Comparison of ENCODE assay signal across 17 cellular contexts in the genomic region with DNA sequence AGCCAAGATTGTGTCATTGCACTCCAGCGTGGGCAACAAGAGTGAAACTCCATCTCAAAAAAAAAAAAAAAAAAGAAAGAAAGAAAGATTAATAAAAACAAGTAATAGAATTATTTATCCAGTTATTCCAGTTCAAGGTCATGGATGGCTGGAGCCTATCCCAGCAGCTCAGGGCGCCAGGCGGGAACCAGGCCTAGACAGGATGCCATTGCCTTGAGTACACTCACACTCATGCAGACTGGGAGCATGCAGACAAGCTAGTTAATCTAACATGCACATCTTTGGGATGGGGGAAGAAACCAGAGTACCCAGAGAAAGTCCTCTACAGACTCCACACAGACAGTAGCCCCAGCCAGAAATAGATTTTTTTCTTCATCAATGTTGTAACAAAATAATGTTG. TPM values are rescaled to one million over a fixed set of nuclear protein-coding genes. Genes with fewer than 3 reads are reported as not detected.
DNase-seq lines count a peak whose midpoint lies in the region; ATAC-seq lines count a peak whose summit lies in the region.
"Had no signal": no experiment of that assay in that cellular context is flagged by ENCODE, and none has a peak within 500 bp of the region (broad histone marks: within the 10 kb centered on the region; RNA-seq: fewer than 3 reads in every experiment).

No MANE protein-coding gene starts in this region.

- 82 to 84% methylated on average over 3 of the region's 3 CpGs for WGBS in GM23248 (ENCODE audit: low coverage in 1 of 2, low lambda C conversion rate in 2 of 2, missing lambda C conversion rate in 2 of 2), 2 experiments
- 52% methylated on average over 3 of the region's 3 CpGs for WGBS in right cardiac atrium

- H3F3A ChIP-seq in GM23248 (ENCODE audit: insufficient read depth) = no peaks in the 10 kb centered on the region

- ATAC-seq in right cardiac atrium (no peak), GM19395 (IDR thresholded peaks at IDR 0.05; ENCODE audit: unreplicated experiment) (no peak)
- ATAC-seq: activated T-helper 17 cell treated with anti-CD3 and anti-CD28 coated beads, Interleukin-2, amount 50 U/mL, for 72 hours; HCT116; left colon had no signal

- H3K9me2 ChIP-seq in GM23248 (ENCODE audit: insufficient read depth) = no peaks in the 10 kb centered on the region

- no peak overlapping the region for H3K4me2 ChIP-seq in GM23248 (ENCODE audit: unreplicated experiment)

- intact Hi-C loops in right cardiac atrium (cut with DNase I) = loop anchor here in 3 of 4 donors (5.0 to 10.0 kb wide), 2 partner anchors 34 to 47 kb away; a partner anchor contains a TSS

- peaks cover 9% of the 10 kb centered on the region for H3K4me1 ChIP-seq in GM23248 (ENCODE audit: insufficient read depth)
- H3K4me1 ChIP-seq in right cardiac atrium (ENCODE audit: control insufficient read depth, insufficient read depth, low read length) = peaks cover 27% of the 10 kb centered on the region
- H3K4me1 ChIP-seq in stomach smooth muscle (ENCODE audit: control insufficient read depth, insufficient read depth, low read length) = peaks cover 56% of the 10 kb centered on the region

- H3K36me3 ChIP-seq in GM23248 (ENCODE audit: low read depth) (no peaks in the 10 kb centered on the region), stomach smooth muscle (ENCODE audit: control insufficient read depth in 2 of 2, insufficient read depth in 2 of 2, low read length in 2 of 2) (no peaks in the 10 kb centered on the region)

- no peak overlapping the region for H3K27ac ChIP-seq in GM23248
- no peak overlapping the region for H3K27ac ChIP-seq in right cardiac atrium (ENCODE audit: low read length)
- peak overlapping the region; percentile 98 for H3K27ac ChIP-seq in stomach smooth muscle (ENCODE audit: low read length)

- H3K4me3 ChIP-seq in GM23248 (no peak overlapping the region), right cardiac atrium (ENCODE audit: low read length) (no peak overlapping the region), stomach smooth muscle (ENCODE audit: low read length in 2 of 2) (no peak overlapping the region)

- in situ Hi-C loops in GM23248 (cut with MboI) = no loop called here

- H3K9me3 ChIP-seq in GM23248 (ENCODE audit: low read depth) (no peaks in the 10 kb centered on the region), right cardiac atrium (ENCODE audit: control insufficient read depth, low read length) (no peaks in the 10 kb centered on the region), stomach smooth muscle (ENCODE audit: control insufficient read depth in 2 of 2, low read length in 2 of 2) (no peaks in the 10 kb centered on the region)

- H3K27me3 ChIP-seq in GM23248 (replicated peaks; ENCODE audit: insufficient read depth) = no peaks in the 10 kb centered on the region
- H3K27me3 ChIP-seq in right cardiac atrium (ENCODE audit: control insufficient read depth, insufficient read depth) = no peaks in the 10 kb centered on the region
- H3K27me3 ChIP-seq in stomach smooth muscle (ENCODE audit: control insufficient read depth in 1 of 2, insufficient read depth in 2 of 2, low read length in 2 of 2) = no peaks in the 10 kb centered on the region

- H3K9ac ChIP-seq in GM23248 (no peak overlapping the region), stomach smooth muscle (ENCODE audit: low read length in 2 of 2) (no peak overlapping the region)

- DNase-seq in GM23248 (peak; percentile 73), amniotic epithelial cell (ENCODE audit: low read depth) (peak; percentile 75), right cardiac atrium (peak in 2 of 3 donors; percentile 75 to 77), SIG-M5 treated with dmso at 0.1 percent for 504 hours (lab: John Stamatoyannopoulos, UW; ENCODE audit: unreplicated experiment) (no peak), COR-L47 (lab: John Stamatoyannopoulos, UW) (no peak), occipital lobe (lab: John Stamatoyannopoulos, UW) (no peak)
- DNase-seq: activated CD4-positive, alpha-beta T cell treated with anti-CD3 and anti-CD28 coated beads, Interleukin-2, amount 10 ng/mL, durations not matched to agents 24 days and 14 days; CD8-positive, alpha-beta memory T cell; left colon; NCI-H187; NK-92 treated with Interleukin-12 subunit alpha and Interleukin-12 subunit beta, amount 100 ng/mL, for 24 hours; stimulated activated CD8-positive, alpha-beta memory T cell treated with anti-CD3 and anti-CD28 coated beads, Interleukin-4, amount 100 ng/mL, for 48 hours had no signal

- H2AFZ ChIP-seq in GM23248 = no peak overlapping the region

- no peaks in the 10 kb centered on the region for H4K20me1 ChIP-seq in GM23248 (ENCODE audit: insufficient read depth)

- H3K79me2 ChIP-seq in GM23248 (ENCODE audit: insufficient read depth) = no peaks in the 10 kb centered on the region

RNA-seq across cellular contexts. Expression of a gene that starts 17.9 kb away (rescaled TPM):
- 3.9 and 38.2 TPM in 2 replicates for total RNA-seq in GM23248 (2014; rRNA removed; shearing (Covaris generic))
- polyA plus RNA-seq in GM23248 (2016; fragmentation: Nextera tagmentation; extraction: Ambion mirVana) (2.5 and 3.3 TPM in 2 replicates), right cardiac atrium (2.1 TPM)
- total RNA-seq in right cardiac atrium (1 to 10 TPM; 3.8 to 4.4 (median 4.1) TPM), occipital lobe (9.2 TPM)

RNA-seq across cellular contexts. Expression of a gene that starts 20.5 kb away (rescaled TPM):
- not detected in 2 replicates for total RNA-seq in GM23248 (2014; rRNA removed; shearing (Covaris generic))
- polyA plus RNA-seq in GM23248 (2016; fragmentation: Nextera tagmentation; extraction: Ambion mirVana) = not detected in 2 replicates
- under 1 TPM; 0.38 to 0.97 (median 0.65) TPM for total RNA-seq in right cardiac atrium
- 0.50 TPM for polyA plus RNA-seq in right cardiac atrium
- total RNA-seq in occipital lobe = not detected
- total RNA-seq: activated CD4-positive, alpha-beta T cell treated with anti-CD3 and anti-CD28 coated beads, Interleukin-2, amount 10 ng/mL, durations not matched to agents 24 days and 14 days; activated T-helper 17 cell treated with anti-CD3 and anti-CD28 coated beads, Interleukin-2, amount 50 U/mL, for 72 hours; CD8-positive, alpha-beta memory T cell; neural crest cell had no signal
- polyA plus RNA-seq: CD8-positive, alpha-beta memory T cell had no signal

RNA-seq across cellular contexts. Expression of a gene that starts 27.1 kb away (rescaled TPM):
- total RNA-seq in GM23248 (2014; rRNA removed; shearing (Covaris generic)) = 0.22 and 1.1 TPM in 2 replicates
- polyA plus RNA-seq in GM23248 (2016; fragmentation: Nextera tagmentation; extraction: Ambion mirVana) (0.70 and 0.76 TPM in 2 replicates), right cardiac atrium (375 TPM)
- total RNA-seq in right cardiac atrium (100 to 1,000 TPM; 135 to 299 (median 142) TPM), occipital lobe (0.94 TPM)
- polyA plus RNA-seq: CD8-positive, alpha-beta memory T cell had no signal

RNA-seq across cellular contexts. Expression of a gene that starts 36.0 kb away (rescaled TPM):
- total RNA-seq in GM23248 (2014; rRNA removed; shearing (Covaris generic)) = 76.1 and 111 TPM in 2 replicates
- 173 and 182 TPM in 2 replicates for polyA plus RNA-seq in GM23248 (2016; fragmentation: Nextera tagmentation; extraction: Ambion mirVana)
- total RNA-seq in right cardiac atrium = 100 to 1,000 TPM in 2 of 4 donors, 10 to 100 TPM in 2; 82.8 to 104 (median 100) TPM
- 239 TPM for polyA plus RNA-seq in right cardiac atrium
- total RNA-seq in occipital lobe = 80.5 TPM

RNA-seq across cellular contexts. Expression of a gene that starts 37.1 kb away (rescaled TPM):
- 32.3 and 46.8 TPM in 2 replicates for total RNA-seq in GM23248 (2014; rRNA removed; shearing (Covaris generic))
- polyA plus RNA-seq in GM23248 (2016; fragmentation: Nextera tagmentation; extraction: Ambion mirVana) = 33.9 and 37.6 TPM in 2 replicates
- 10 to 100 TPM; 32.4 to 47.6 (median 37.1) TPM for total RNA-seq in right cardiac atrium
- polyA plus RNA-seq in right cardiac atrium = 46.1 TPM
- 24.6 TPM for total RNA-seq in occipital lobe

Comparison
In these comparisons a context has a peak if more than half of its experiments do, and no peak if none do; other contexts are left out.
1. DNase-seq: peak in GM23248 (single experiment), amniotic epithelial cell (single experiment) and right cardiac atrium (2 of 3); none in SIG-M5 treated with dmso at 0.1 percent for 504 hours (single experiment), COR-L47 (single experiment) and occipital lobe (single experiment).
2. RNA of a gene that starts 27.1 kb away (total RNA-seq): 135 to 299 TPM in right cardiac atrium; 0.94 TPM in occipital lobe (single experiment) and 0.22 to 1.1 TPM in GM23248; every median in the first group is over 10 times any median in the second.